In the genomic region with DNA sequence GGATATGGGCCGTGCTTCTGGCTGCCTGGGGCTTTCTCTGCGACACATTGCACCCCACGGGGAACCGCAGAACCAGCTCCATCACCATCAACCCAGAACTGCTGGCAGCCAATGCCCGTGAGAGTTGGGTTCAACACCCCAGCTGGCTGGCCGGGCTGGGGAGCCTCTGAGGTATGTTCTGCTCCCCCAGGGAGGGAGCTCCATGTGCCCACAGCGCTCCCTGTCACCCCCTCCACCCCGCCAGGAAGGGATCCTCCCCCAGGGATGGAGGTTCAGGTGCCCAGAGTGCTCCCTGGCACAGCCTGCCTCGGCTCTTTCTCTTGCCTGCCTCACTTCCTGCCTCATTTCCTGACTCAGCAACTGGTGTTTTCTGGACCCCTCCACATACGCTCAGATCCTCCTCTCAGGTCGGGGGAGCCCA, we compare ENCODE assay signal across 1 cellular context.
TF ChIP-seq lines count a peak whose summit lies in the region.

No MANE protein-coding gene starts in this region.

TF ChIP-seq in K562, 482 proteins besides CTCF, POLR2A, EP300 and RAD21 (continued from another document):
- TF ChIP-seq ZBTB40 (IDR thresholded peaks at IDR 0.05): no peak
- TF ChIP-seq ZBTB40 (CRISPR knock-in tag; IDR thresholded peaks at IDR 0.05): no peak
- TF ChIP-seq ZNF316 (IDR thresholded peaks at IDR 0.05): 0 out of 2 replicates have a peak, but pooled peaks have one; percentile 19
- no peak for TF ChIP-seq NCOR1 (IDR thresholded peaks at IDR 0.05)
- no peak for TF ChIP-seq LARP7 (IDR thresholded peaks at IDR 0.05)
- no peak for TF ChIP-seq GABPB2 (CRISPR knock-in tag; conservative IDR thresholded peaks at IDR 0.05)
- no peak for TF ChIP-seq JUND (IDR thresholded peaks at IDR 0.05; ENCODE audit: borderline replicate concordance, low read depth, low read length)
- TF ChIP-seq JUND (tag; IDR thresholded peaks at IDR 0.05; ENCODE audit: borderline replicate concordance, low read depth, low read length): no peak
